Comparison of ENCODE assay signal across 23 cellular contexts in genomic region chr9:19640023-19640422, GRCh38.
"Had no signal": no experiment of that assay in that cellular context is flagged by ENCODE, and none has a peak within 500 bp of the region (broad histone marks: within the 10 kb centered on the region; RNA-seq: fewer than 3 reads in every experiment).

No MANE protein-coding gene starts in this region.

- ATAC-seq: effector memory CD8-positive, alpha-beta T cell; left ventricle myocardium superior; lower lobe of right lung; mucosa of descending colon; natural killer cell treated with Interleukin-12 subunit alpha and Interleukin-12 subunit beta and Interleukin-15 and Interleukin-18, amount 100 ng/mL, for 72 hours; pancreas; right lobe of liver; stimulated activated naive B cell treated with anti-CD40 and anti-IgM and Interleukin-4, amounts not matched to agents 10 μg/mL and 1 μg/mL and 100 μg/mL, for 72 hours had no signal

- H3K9me3 ChIP-seq: esophagus squamous epithelium, lower lobe of right lung, mucosa of descending colon, neutrophil, pancreas, right lobe of liver, testis, tibial artery had no signal

- H3K36me3 ChIP-seq: esophagus squamous epithelium, lower lobe of right lung, neutrophil, pancreas, right lobe of liver, tibial artery had no signal

- DNase-seq: dermis blood vessel endothelial cell; effector memory CD8-positive, alpha-beta T cell; esophagus squamous epithelium; foreskin melanocyte; hypothalamus; immature natural killer cell; islet precursor cell; kidney glomerular epithelial cell; left ventricle myocardium superior; lower lobe of right lung; mucosa of descending colon; naive B cell; pancreas; right lobe of liver; small intestine; stimulated activated CD4-positive, alpha-beta T cell treated with anti-CD3 and anti-CD28 coated beads, Interleukin-15, amount 100 ng/mL, for 24 hours; stimulated activated CD4-positive, alpha-beta T cell treated with anti-CD3 and anti-CD28 coated beads, Interleukin-2, amount 100 ng/mL, for 48 hours; stimulated activated naive B cell treated with anti-CD40 and anti-IgM and Interleukin-4, amounts not matched to agents 10 μg/mL and 1 μg/mL and 100 μg/mL, for 72 hours; testis; tibial artery had no signal

- H3K4me3 ChIP-seq: coronary artery, esophagus squamous epithelium, lower lobe of right lung, mucosa of descending colon, pancreas, right lobe of liver, testis, tibial artery had no signal

- H3K27ac ChIP-seq: coronary artery, esophagus squamous epithelium, lower lobe of right lung, neutrophil, pancreas, right lobe of liver, testis, tibial artery had no signal

- H3K27me3 ChIP-seq: esophagus squamous epithelium, neutrophil, right lobe of liver, testis, tibial artery had no signal

- H3K4me1 ChIP-seq: esophagus squamous epithelium, lower lobe of right lung, pancreas, right lobe of liver, testis, tibial artery had no signal
